In genomic region chr2:23809168-23809567, GRCh38 we compare ENCODE assay signal across 17 cellular contexts.
DNase-seq lines count a peak whose midpoint lies in the region; ATAC-seq, FAIRE-seq and TF ChIP-seq lines count a peak whose summit lies in the region.
"Had no signal": no experiment of that assay in that cellular context is flagged by ENCODE, and none has a peak within 500 bp of the region (broad histone marks: within the 10 kb centered on the region; RNA-seq: fewer than 3 reads in every experiment).

No MANE protein-coding gene starts in this region.

- CTCF ChIA-PET in GM10248 (lab: Yijun Ruan, JAX) = no interaction called here
- CTCF ChIA-PET in RWPE1 (lab: Yijun Ruan, JAX) = no interaction called here

- H3K27ac ChIP-seq in RWPE1 = no peak overlapping the region
- H3K27ac ChIP-seq: KMS-11 had no signal

- in situ Hi-C loops in GM13977 (cut with MboI; ENCODE audit: low pct_unique_long_range_greater_than_20kb, low sequenced_read_pairs, unreplicated experiment) = no loop called here

- FAIRE-seq in colon (lab: Jason Lieb, UNC) (peak; percentile 33), H54 (lab: Jason Lieb, UNC) (no peak)

- ATAC-seq in HG03432 (IDR thresholded peaks at IDR 0.05; ENCODE audit: unreplicated experiment) = peak; percentile 46
- ATAC-seq: PC-3 had no signal

- POLR2A ChIA-PET in GM10248 (lab: Yijun Ruan, JAX) = no interaction called here
- POLR2A ChIA-PET in RWPE1 (lab: Yijun Ruan, JAX; ENCODE audit: low non-redundant PET) = no interaction called here

- TF ChIP-seq POLR2A in H54 (IDR thresholded peaks at IDR 0.05; ENCODE audit: low read depth, low read length) = no peak

- TF ChIP-seq CTCF in GM10248 (IDR thresholded peaks at IDR 0.05; ENCODE audit: control extremely low read depth, extremely low read depth, low read depth, missing control alignments) (no peak), GM13977 (IDR thresholded peaks at IDR 0.05; ENCODE audit: extremely low read depth, insufficient read depth, missing control alignments) (no peak), RWPE1 (conservative IDR thresholded peaks at IDR 0.05; ENCODE audit: low read depth) (no peak)

- DNase-seq in GM10248 (ENCODE audit: extremely low spot score) (peak; percentile 8), GM13977 (ENCODE audit: low spot score) (peak; percentile 14), H54 (ENCODE audit: insufficient read length, low spot score) (no peak), NK-92 (lab: John Stamatoyannopoulos, UW; ENCODE audit: unreplicated experiment) (no peak), RWPE1 (ENCODE audit: low spot score) (no peak)
- DNase-seq: DND-41, NCI-H1417, NCI-H187, NCI-H2107, NCI-H510A, NCI-H82, PC-3, RPMI8226, SIG-M5 had no signal

Comparison
In these comparisons a context has a peak if more than half of its experiments do, and no peak if none do; other contexts are left out.
1. DNase-seq: peak in GM10248 (single experiment) and GM13977 (single experiment); none in H54 (single experiment), NK-92 (single experiment) and RWPE1 (single experiment).